1 cellular context compared by ENCODE assay signal in genomic region chr9:136849038-136849959, GRCh38.
TF ChIP-seq lines count a peak whose summit lies in the region.

Gene PHPT1, plus strand, starts transcription at chr9:136849409. Its CDS starts 22 bp downstream, at chr9:136849431.

TF ChIP-seq in H1, 55 proteins besides CTCF, POLR2A, EP300 and RAD21 (continued from another document):
- TF ChIP-seq SP1 (IDR thresholded peaks at IDR 0.05; ENCODE audit: low read depth, low read length) (peak; percentile 99), POLR2AphosphoS5 (IDR thresholded peaks at IDR 0.05; ENCODE audit: low read depth, low read length) (peak; percentile 94), RBBP5 (IDR thresholded peaks at IDR 0.05; ENCODE audit: borderline replicate concordance, low read depth, low read length) (0 out of 2 replicates have a peak, but pooled peaks have one; percentile 45), CEBPB (IDR thresholded peaks at IDR 0.05; ENCODE audit: low read depth, low read length) (peak; percentile 87), PHF8 (conservative IDR thresholded peaks at IDR 0.05; ENCODE audit: low read depth, low read length) (peak; percentile 100), JUN (IDR thresholded peaks at IDR 0.05; ENCODE audit: low read depth, low read length) (no peak), BCL11A (IDR thresholded peaks at IDR 0.05; ENCODE audit: low read depth in 2 of 2, low read length in 2 of 2) (no peak), CBX5 (IDR thresholded peaks at IDR 0.05; ENCODE audit: low read depth, low read length) (no peak), YY1 (IDR thresholded peaks at IDR 0.05; ENCODE audit: low read depth, low read length) (peak; percentile 88), TEAD4 (IDR thresholded peaks at IDR 0.05; ENCODE audit: low read depth, low read length) (peak; percentile 51; the same call in 1 of the 2 replicates), TBP (IDR thresholded peaks at IDR 0.05; ENCODE audit: low read depth, low read length) (peak; percentile 80), KDM1A (IDR thresholded peaks at IDR 0.05; ENCODE audit: borderline replicate concordance, low read length) (no peak), ASH2L (IDR thresholded peaks at IDR 0.05; ENCODE audit: low read length) (peak; percentile 55), GABPA (IDR thresholded peaks at IDR 0.05; ENCODE audit: borderline replicate concordance, insufficient read depth, low read length) (peak; percentile 64; the same call in 1 of the 2 replicates), SAP30 (IDR thresholded peaks at IDR 0.05; ENCODE audit: insufficient read depth, insufficient replicate concordance, low read length) (peak; percentile 38), USF2 (IDR thresholded peaks at IDR 0.05; ENCODE audit: low read length) (peak; percentile 60; the same call in 1 of the 2 replicates), BRCA1 (IDR thresholded peaks at IDR 0.05; ENCODE audit: low read depth, low read length) (no peak), KDM5A (IDR thresholded peaks at IDR 0.05; ENCODE audit: low read length) (peak; percentile 34; the same call in 1 of the 2 replicates), HDAC6 (IDR thresholded peaks at IDR 0.05; ENCODE audit: low read depth, low read length) (no peak), SIX5 (IDR thresholded peaks at IDR 0.05; ENCODE audit: low read depth, low read length) (no peak), SP4 (IDR thresholded peaks at IDR 0.05; ENCODE audit: low read length) (peak; percentile 67; the same call in 1 of the 2 replicates), E2F6 (IDR thresholded peaks at IDR 0.05) (peak; percentile 88), TAF7 (optimal IDR thresholded peaks at IDR 0.05; ENCODE audit: borderline replicate concordance, low read depth, low read length) (peak; percentile 51), NANOG (IDR thresholded peaks at IDR 0.05; ENCODE audit: insufficient read depth, low read depth, low read length, poor library complexity, severe bottlenecking) (no peak), TAF1 (IDR thresholded peaks at IDR 0.05; ENCODE audit: low read depth, low read length) (peak; percentile 79; the same call in 1 of the 2 replicates), BACH1 (IDR thresholded peaks at IDR 0.05; ENCODE audit: low read length) (no peak), ATF3 (IDR thresholded peaks at IDR 0.05; ENCODE audit: insufficient read depth, low read depth, low read length) (peak; percentile 64; the same call in 1 of the 2 replicates), SP2 (IDR thresholded peaks at IDR 0.05; ENCODE audit: low read length) (peak; percentile 79), MAX (IDR thresholded peaks at IDR 0.05) (peak; percentile 60), SUZ12 (IDR thresholded peaks at IDR 0.05; ENCODE audit: low read length) (no peak)
